Comparison of ENCODE assay signal across 1 cellular context in genomic region chr3:61698278-61699072, GRCh38.
A peak's percentile ranks its signal among the peaks of the same experiment; 100 is the strongest.
TF ChIP-seq lines count a peak whose summit lies in the region.
"Not testable (repeated sequence)": the region's sequence is repeated elsewhere in the genome, so short reads cannot be mapped to it uniquely, and the experiment has no call there.

No MANE protein-coding gene starts in this region.

TF ChIP-seq in K562, 482 proteins besides CTCF, POLR2A, EP300 and RAD21:
- TF ChIP-seq, protein P1, sequence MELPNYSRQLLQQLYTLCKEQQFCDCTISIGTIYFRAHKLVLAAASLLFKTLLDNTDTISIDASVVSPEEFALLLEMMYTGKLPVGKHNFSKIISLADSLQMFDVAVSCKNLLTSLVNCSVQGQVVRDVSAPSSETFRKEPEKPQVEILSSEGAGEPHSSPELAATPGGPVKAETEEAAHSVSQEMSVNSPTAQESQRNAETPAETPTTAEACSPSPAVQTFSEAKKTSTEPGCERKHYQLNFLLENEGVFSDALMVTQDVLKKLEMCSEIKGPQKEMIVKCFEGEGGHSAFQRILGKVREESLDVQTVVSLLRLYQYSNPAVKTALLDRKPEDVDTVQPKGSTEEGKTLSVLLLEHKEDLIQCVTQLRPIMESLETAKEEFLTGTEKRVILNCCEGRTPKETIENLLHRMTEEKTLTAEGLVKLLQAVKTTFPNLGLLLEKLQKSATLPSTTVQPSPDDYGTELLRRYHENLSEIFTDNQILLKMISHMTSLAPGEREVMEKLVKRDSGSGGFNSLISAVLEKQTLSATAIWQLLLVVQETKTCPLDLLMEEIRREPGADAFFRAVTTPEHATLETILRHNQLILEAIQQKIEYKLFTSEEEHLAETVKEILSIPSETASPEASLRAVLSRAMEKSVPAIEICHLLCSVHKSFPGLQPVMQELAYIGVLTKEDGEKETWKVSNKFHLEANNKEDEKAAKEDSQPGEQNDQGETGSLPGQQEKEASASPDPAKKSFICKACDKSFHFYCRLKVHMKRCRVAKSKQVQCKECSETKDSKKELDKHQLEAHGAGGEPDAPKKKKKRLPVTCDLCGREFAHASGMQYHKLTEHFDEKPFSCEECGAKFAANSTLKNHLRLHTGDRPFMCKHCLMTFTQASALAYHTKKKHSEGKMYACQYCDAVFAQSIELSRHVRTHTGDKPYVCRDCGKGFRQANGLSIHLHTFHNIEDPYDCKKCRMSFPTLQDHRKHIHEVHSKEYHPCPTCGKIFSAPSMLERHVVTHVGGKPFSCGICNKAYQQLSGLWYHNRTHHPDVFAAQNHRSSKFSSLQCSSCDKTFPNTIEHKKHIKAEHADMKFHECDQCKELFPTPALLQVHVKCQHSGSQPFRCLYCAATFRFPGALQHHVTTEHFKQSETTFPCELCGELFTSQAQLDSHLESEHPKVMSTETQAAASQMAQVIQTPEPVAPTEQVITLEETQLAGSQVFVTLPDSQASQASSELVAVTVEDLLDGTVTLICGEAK (IDR thresholded peaks at IDR 0.05), result peak; percentile 60; the same call in 1 of the 2 replicates
- TF ChIP-seq, protein P1 (CRISPR knock-in tag; IDR thresholded peaks at IDR 0.05), result not testable (repeated sequence)
TF ChIP-seq in K562: peak in this region for 1; not testable (repeated sequence) for 481.
